21 cellular contexts compared by ENCODE assay signal in genomic region chr10:122120008-122120744, GRCh38.
DNase-seq lines count a peak whose midpoint lies in the region; ATAC-seq and TF ChIP-seq lines count a peak whose summit lies in the region.
"Had no signal": no experiment of that assay in that cellular context is flagged by ENCODE, and none has a peak within 500 bp of the region (broad histone marks: within the 10 kb centered on the region; RNA-seq: fewer than 3 reads in every experiment).

No MANE protein-coding gene starts in this region.

- peak; percentile 26 for ATAC-seq in stimulated activated naive CD8-positive, alpha-beta T cell treated with anti-CD3 and anti-CD28 coated beads, Interleukin-15, amount 100 ng/mL, for 72 hours
- ATAC-seq in stimulated activated naive CD8-positive, alpha-beta T cell treated with anti-CD3 and anti-CD28 coated beads, Interleukin-15, Interleukin-2, amounts not matched to agents 100 U/mL and 50 U/mL, for 24 hours: no peak
- ATAC-seq in HG03175 (IDR thresholded peaks at IDR 0.05; ENCODE audit: unreplicated experiment): no peak
- ATAC-seq: activated CD4-positive, alpha-beta T cell treated with anti-CD3 and anti-CD28 coated beads for 36 hours had no signal

- no peaks in the 10 kb centered on the region for H3K79me1 ChIP-seq in neuronal stem cell (ENCODE audit: low read depth, low read length)

- no peak overlapping the region for H2BK12ac ChIP-seq in neuronal stem cell (ENCODE audit: low read length)

- no peak overlapping the region for H2BK5ac ChIP-seq in neuronal stem cell (ENCODE audit: low read length)

- no peak overlapping the region for H3K4ac ChIP-seq in neuronal stem cell (ENCODE audit: low read length)

- H3K14ac ChIP-seq in neuronal stem cell (ENCODE audit: low read length): no peak overlapping the region

- H3K18ac ChIP-seq in neuronal stem cell (ENCODE audit: low read length): no peak overlapping the region

- peaks cover 4 to 7% of the 10 kb centered on the region in 2 donors for H3K4me1 ChIP-seq in neuronal stem cell (ENCODE audit: control insufficient read depth in 2 of 2, insufficient read depth in 1 of 2, low read depth in 1 of 2, low read length in 2 of 2)
- H3K4me1 ChIP-seq: Caco-2 had no signal

- no peak overlapping the region for H2BK15ac ChIP-seq in neuronal stem cell (ENCODE audit: low read length)

- no peaks in the 10 kb centered on the region for H3K27me3 ChIP-seq in neuronal stem cell (ENCODE audit: control insufficient read depth in 3 of 3, insufficient read depth in 3 of 3, low read depth in 1 of 3, low read length in 3 of 3)
- H3K27me3 ChIP-seq: hepatocyte had no signal

- H3K27ac ChIP-seq in neuronal stem cell (replicated peaks; ENCODE audit: low read length): no peak overlapping the region
- H3K27ac ChIP-seq: BLaER1 treated with 17β-estradiol and CSF1 and Interleukin-3, amounts not matched to agents 10 nM and 100 nM; epithelial cell of prostate; hepatocyte; neural progenitor cell had no signal

- H3K4me3 Mint-ChIP-seq in stimulated activated naive CD8-positive, alpha-beta T cell treated with anti-CD3 and anti-CD28 coated beads, Interleukin-15, amount 100 ng/mL, for 72 hours: no peak overlapping the region
- H3K4me3 Mint-ChIP-seq: activated CD4-positive, alpha-beta T cell treated with anti-CD3 and anti-CD28 coated beads for 36 hours; neural progenitor cell; T-helper 1 cell treated with Interleukin-12 subunit alpha and Interleukin-12 subunit beta and Interleukin-4 antibody, amounts not matched to agents 30 μg/mL and 1 μg/mL, for 36 hours had no signal

- no peak overlapping the region for H2AK5ac ChIP-seq in neuronal stem cell (ENCODE audit: low read depth, low read length)

- no CpG with 5 or more reads among the region's 22 CpGs for WGBS in neuronal stem cell (ENCODE audit: extremely low coverage in 2 of 2, insufficient read length in 2 of 2, insufficient replicate concordance in 1 of 2), 2 donors

- H3K27me3 Mint-ChIP-seq in stimulated activated naive CD8-positive, alpha-beta T cell treated with anti-CD3 and anti-CD28 coated beads, Interleukin-15, amount 100 ng/mL, for 72 hours: peaks cover 24% of the 10 kb centered on the region

- no peak overlapping the region for H4K8ac ChIP-seq in neuronal stem cell (ENCODE audit: low read depth, low read length)

- H3K9me3 Mint-ChIP-seq in stimulated activated naive CD8-positive, alpha-beta T cell treated with anti-CD3 and anti-CD28 coated beads, Interleukin-15, amount 100 ng/mL, for 72 hours: no peaks in the 10 kb centered on the region
- H3K9me3 Mint-ChIP-seq: T-helper 1 cell treated with Interleukin-12 subunit alpha and Interleukin-12 subunit beta and Interleukin-4 antibody, amounts not matched to agents 30 μg/mL and 1 μg/mL, for 36 hours had no signal

- no peak overlapping the region for H2BK120ac ChIP-seq in neuronal stem cell (ENCODE audit: low read depth, low read length)

- H3K4me3 ChIP-seq in choroid plexus epithelial cell (ENCODE audit: low read depth, low read length): no peak overlapping the region
- no peak overlapping the region for H3K4me3 ChIP-seq in neuronal stem cell (ENCODE audit: low read length in 2 of 2)
- H3K4me3 ChIP-seq: BLaER1 treated with 17β-estradiol and CSF1 and Interleukin-3, amounts not matched to agents 10 nM and 100 nM; hepatocyte; neural progenitor cell had no signal

- TF ChIP-seq CTCF in choroid plexus epithelial cell (conservative IDR thresholded peaks at IDR 0.05; ENCODE audit: low read depth, low read length): no peak

- H3K9ac ChIP-seq in neuronal stem cell (ENCODE audit: low read depth, low read length, poor library complexity): peak overlapping the region; percentile 32
- H3K9ac ChIP-seq: BLaER1 treated with 17β-estradiol and CSF1 and Interleukin-3, amounts not matched to agents 10 nM and 100 nM; neural progenitor cell had no signal

- H3K36me3 ChIP-seq in neuronal stem cell (replicated peaks in 1 of 2; ENCODE audit: control insufficient read depth in 2 of 2, insufficient read depth in 2 of 2, low read length in 2 of 2): peaks cover 0 to 3% of the 10 kb centered on the region in 2 donors
- H3K36me3 ChIP-seq: BLaER1 treated with 17β-estradiol and CSF1 and Interleukin-3, amounts not matched to agents 10 nM and 100 nM; neural progenitor cell had no signal

- no peak overlapping the region for H3K23ac ChIP-seq in neuronal stem cell (ENCODE audit: low read depth, low read length, poor library complexity)

- no peak overlapping the region for H3K4me2 ChIP-seq in neuronal stem cell (ENCODE audit: insufficient read depth, low read length, poor library complexity, severe bottlenecking)
- H3K4me2 ChIP-seq: BLaER1 treated with 17β-estradiol and CSF1 and Interleukin-3, amounts not matched to agents 10 nM and 100 nM; hepatocyte; neural progenitor cell had no signal

- H4K91ac ChIP-seq in neuronal stem cell (ENCODE audit: low read depth, low read length, poor library complexity): peak overlapping the region; percentile 1

- DNase-seq in stimulated activated naive CD8-positive, alpha-beta T cell treated with anti-CD3 and anti-CD28 coated beads, Interleukin-15, amount 100 ng/mL, for 72 hours: no peak
- no peak for DNase-seq in stimulated activated naive CD8-positive, alpha-beta T cell treated with anti-CD3 and anti-CD28 coated beads, Interleukin-15, Interleukin-2, amounts not matched to agents 100 U/mL and 50 U/mL, for 24 hours
- DNase-seq in choroid plexus epithelial cell (ENCODE audit: low read depth): peak; percentile 48
- no peak for DNase-seq in neuronal stem cell (ENCODE audit: low spot score)
- DNase-seq in activated CD4-positive, alpha-beta T cell treated with anti-CD3 and anti-CD28 coated beads, Interleukin-2, amount 50 U/mL, for 4 hours: no peak
- DNase-seq in NCI-H1092 treated with DMSO at 0.1 percent for 48 hours (lab: John Stamatoyannopoulos, UW): no peak
- DNase-seq in EL: no peak
- DNase-seq: activated CD4-positive, alpha-beta T cell treated with anti-CD3 and anti-CD28 coated beads for 36 hours; activated CD8-positive, alpha-beta memory T cell treated with anti-CD3 and anti-CD28 coated beads for 24 hours; activated gamma-delta T cell; activated T-cell treated with anti-CD3 and anti-CD28 coated beads, Interleukin-2, amount 50 U/mL, for 1 hour; Caco-2; cerebellar nuclear complex; NCI-H524; substantia nigra had no signal

- H3K4me1 Mint-ChIP-seq in stimulated activated naive CD8-positive, alpha-beta T cell treated with anti-CD3 and anti-CD28 coated beads, Interleukin-15, amount 100 ng/mL, for 72 hours: no peaks in the 10 kb centered on the region
- H3K4me1 Mint-ChIP-seq: activated CD4-positive, alpha-beta T cell treated with anti-CD3 and anti-CD28 coated beads for 36 hours had no signal

- no peaks in the 10 kb centered on the region for H3K9me3 ChIP-seq in neuronal stem cell (replicated peaks in 1 of 2; ENCODE audit: control insufficient read depth in 2 of 2, insufficient read depth in 1 of 2, low read depth in 1 of 2, low read length in 2 of 2)
- H3K9me3 ChIP-seq: BLaER1 treated with 17β-estradiol and CSF1 and Interleukin-3, amounts not matched to agents 10 nM and 100 nM; Caco-2 had no signal

- H3K27ac Mint-ChIP-seq in stimulated activated naive CD8-positive, alpha-beta T cell treated with anti-CD3 and anti-CD28 coated beads, Interleukin-15, amount 100 ng/mL, for 72 hours: no peak overlapping the region
- H3K27ac Mint-ChIP-seq: activated CD4-positive, alpha-beta T cell treated with anti-CD3 and anti-CD28 coated beads for 36 hours; neural progenitor cell; T-helper 1 cell treated with Interleukin-12 subunit alpha and Interleukin-12 subunit beta and Interleukin-4 antibody, amounts not matched to agents 30 μg/mL and 1 μg/mL, for 36 hours had no signal

- no peak overlapping the region for H2AFZ ChIP-seq in neuronal stem cell (ENCODE audit: low read length)
- H2AFZ ChIP-seq: hepatocyte, neural progenitor cell had no signal
